6 cellular contexts compared by ENCODE assay signal in the genomic region with DNA sequence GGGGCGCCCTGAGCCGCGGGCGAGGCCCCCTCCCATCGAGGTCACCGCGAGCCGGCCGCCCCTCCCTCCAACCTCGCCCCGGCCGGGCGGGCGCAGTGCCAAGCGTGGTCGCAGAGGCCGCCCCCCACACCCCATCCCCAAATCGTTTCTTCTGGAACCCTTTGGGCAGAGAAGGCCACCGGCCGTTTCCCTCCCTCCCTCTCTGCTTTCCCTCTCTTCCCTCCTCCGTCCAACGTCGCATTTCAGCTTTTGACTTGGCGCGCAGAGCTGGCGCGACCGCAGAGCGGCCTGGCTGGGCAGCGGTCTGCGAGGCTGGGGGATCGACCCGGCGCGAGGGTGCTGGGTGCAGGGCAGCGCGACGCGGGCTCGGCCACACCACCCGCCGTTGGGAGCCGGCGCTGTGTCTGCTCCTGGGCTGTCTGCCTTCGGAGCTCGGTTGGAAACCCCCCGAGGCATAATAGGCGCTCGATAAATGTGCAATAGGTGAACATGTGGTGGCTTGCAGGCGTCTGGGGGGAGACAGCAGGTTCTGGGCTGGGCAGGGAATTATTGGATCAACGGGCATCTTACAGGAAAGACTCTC.
DNase-seq lines count a peak whose midpoint lies in the region; ATAC-seq and TF ChIP-seq lines count a peak whose summit lies in the region.

No MANE protein-coding gene starts in this region.

- whole genome bisulfite sequencing in iPS DF 6.9 (ENCODE audit: insufficient coverage, insufficient read length) = no CpG with 5 or more reads among the region's 51 CpGs

- no peaks in the 10 kb centered on the region for H3K9me3 ChIP-seq in iPS DF 6.9 (ENCODE audit: control insufficient read depth, insufficient read depth, low read length)

- ATAC-seq in GM21526 (IDR thresholded peaks at IDR 0.05; ENCODE audit: low FRiP score, unreplicated experiment) = no peak
- no peak for ATAC-seq in HG03280 (IDR thresholded peaks at IDR 0.05; ENCODE audit: unreplicated experiment)

- H3K4me1 ChIP-seq in iPS DF 6.9 (ENCODE audit: control insufficient read depth, insufficient read depth, low read length) = peaks cover 21% of the 10 kb centered on the region

- H3K36me3 ChIP-seq in iPS DF 6.9 (ENCODE audit: control insufficient read depth, insufficient read depth, low read length) = no peaks in the 10 kb centered on the region

- H3K27me3 ChIP-seq in iPS DF 6.9 (ENCODE audit: control insufficient read depth, insufficient read depth, low read length) = peaks cover 16% of the 10 kb centered on the region

- peak overlapping the region; percentile 39; the same call in 1 of the 2 replicates for H3K4me3 ChIP-seq in iPS DF 6.9 (ENCODE audit: low read length)

- no peak overlapping the region for H3K27ac ChIP-seq in iPS DF 6.9 (ENCODE audit: low read length)

- TF ChIP-seq CTCF in GM20000 (IDR thresholded peaks at IDR 0.05; ENCODE audit: extremely low read depth, missing control alignments) = no peak

- DNase-seq in GM20000 (ENCODE audit: low spot score) = peak; percentile 77
- peak; percentile 56 for DNase-seq in RPMI8226
- no peak for DNase-seq in iPS DF 6.9 (ENCODE audit: low read depth, low spot score)
- no peak for DNase-seq in NCI-H2227 (lab: John Stamatoyannopoulos, UW; ENCODE audit: unreplicated experiment)

Comparison
In these comparisons a context has a peak if more than half of its experiments do, and no peak if none do; other contexts are left out.
1. DNase-seq: peak in GM20000 (single experiment) and RPMI8226 (single experiment); none in iPS DF 6.9 (single experiment) and NCI-H2227 (single experiment).